In genomic region chr3:186166036-186166435, GRCh38 we compare ENCODE assay signal across 1 cellular context.
TF ChIP-seq lines count a peak whose summit lies in the region.

No MANE protein-coding gene starts in this region.

TF ChIP-seq in K562, 482 proteins besides CTCF, POLR2A, EP300 and RAD21 (continued from another document and continues in another):
- TF ChIP-seq PBX2 (CRISPR knock-in tag; IDR thresholded peaks at IDR 0.05; ENCODE audit: low read depth) (no peak), PBX2 (tag; conservative IDR thresholded peaks at IDR 0.05; ENCODE audit: low read depth) (peak; percentile 49), ATF3 (IDR thresholded peaks at IDR 0.05) (no peak), ATF3 (CRISPR knock-in tag; conservative IDR thresholded peaks at IDR 0.05) (no peak), MCM7 (IDR thresholded peaks at IDR 0.05) (no peak), POU5F1 (IDR thresholded peaks at IDR 0.05; ENCODE audit: borderline replicate concordance, low read depth, low read length, partially characterized antibody) (no peak), ZNF655 (CRISPR knock-in tag; IDR thresholded peaks at IDR 0.05) (no peak), ZNF311 (CRISPR knock-in tag; IDR thresholded peaks at IDR 0.05) (no peak), ZFP30 (CRISPR knock-in tag; IDR thresholded peaks at IDR 0.05; ENCODE audit: borderline replicate concordance) (no peak), ZNF766 (CRISPR knock-in tag; conservative IDR thresholded peaks at IDR 0.05) (no peak), ZC3H4 (CRISPR knock-in tag; IDR thresholded peaks at IDR 0.05; ENCODE audit: borderline replicate concordance) (no peak), LCOR (CRISPR knock-in tag; IDR thresholded peaks at IDR 0.05) (no peak), PKNOX1 (IDR thresholded peaks at IDR 0.05) (peak; percentile 40; the same call in 1 of the 2 replicates), KLF13 (tag; IDR thresholded peaks at IDR 0.05; ENCODE audit: borderline replicate concordance, low read depth) (no peak), KAT8 (IDR thresholded peaks at IDR 0.05; ENCODE audit: low read depth) (no peak), MEIS2 (IDR thresholded peaks at IDR 0.05; ENCODE audit: partially characterized antibody) (peak; percentile 76), PHF21A (IDR thresholded peaks at IDR 0.05; ENCODE audit: borderline replicate concordance, low read depth) (no peak), ZNF324 (CRISPR knock-in tag; IDR thresholded peaks at IDR 0.05) (no peak), ATF6 (CRISPR knock-in tag; IDR thresholded peaks at IDR 0.05) (no peak), ZBTB8A (IDR thresholded peaks at IDR 0.05; ENCODE audit: partially characterized antibody) (no peak), ZNF449 (CRISPR knock-in tag; IDR thresholded peaks at IDR 0.05) (no peak), KDM1A (IDR thresholded peaks at IDR 0.05) (no peak), HDAC3 (IDR thresholded peaks at IDR 0.05; ENCODE audit: borderline replicate concordance, partially characterized antibody) (no peak), BRD4 (IDR thresholded peaks at IDR 0.05) (no peak), HMGN3 (IDR thresholded peaks at IDR 0.05; ENCODE audit: borderline replicate concordance, extremely low read depth, insufficient read length, low read depth, low read length) (no peak), SFPQ (IDR thresholded peaks at IDR 0.05; ENCODE audit: low read depth, low read length) (no peak), CEBPB (tag; IDR thresholded peaks at IDR 0.05) (no peak), ZNF592 (IDR thresholded peaks at IDR 0.05) (no peak), RBM34 (IDR thresholded peaks at IDR 0.05; ENCODE audit: borderline replicate concordance, insufficient read depth, low read length) (no peak), C11orf30 (IDR thresholded peaks at IDR 0.05; ENCODE audit: low read depth) (no peak), RAD51 (IDR thresholded peaks at IDR 0.05; ENCODE audit: borderline replicate concordance, low read depth) (no peak), DPF2 (IDR thresholded peaks at IDR 0.05) (no peak), ELK1 (CRISPR knock-in tag; IDR thresholded peaks at IDR 0.05) (no peak), SMC3 (conservative IDR thresholded peaks at IDR 0.05; ENCODE audit: insufficient read depth, low read depth, low read length) (no peak), ZKSCAN3 (CRISPR knock-in tag; IDR thresholded peaks at IDR 0.05) (no peak), PHB (CRISPR knock-in tag; IDR thresholded peaks at IDR 0.05) (no peak), E2F4 (CRISPR knock-in tag; IDR thresholded peaks at IDR 0.05; ENCODE audit: low read depth) (no peak), CAMTA2 (CRISPR knock-in tag; conservative IDR thresholded peaks at IDR 0.05) (no peak), TEAD4 (IDR thresholded peaks at IDR 0.05; ENCODE audit: low read length) (peak; percentile 48; the same call in 1 of the 2 replicates), TEAD4 (CRISPR knock-in tag; IDR thresholded peaks at IDR 0.05; ENCODE audit: borderline replicate concordance) (no peak), NBN (IDR thresholded peaks at IDR 0.05; ENCODE audit: low read depth) (no peak), ATF1 (CRISPR knock-in tag; IDR thresholded peaks at IDR 0.05) (no peak), ATF1 (tag; IDR thresholded peaks at IDR 0.05) (no peak), FOXP4 (CRISPR knock-in tag; IDR thresholded peaks at IDR 0.05; ENCODE audit: borderline replicate concordance) (no peak)
